In the genomic region with DNA sequence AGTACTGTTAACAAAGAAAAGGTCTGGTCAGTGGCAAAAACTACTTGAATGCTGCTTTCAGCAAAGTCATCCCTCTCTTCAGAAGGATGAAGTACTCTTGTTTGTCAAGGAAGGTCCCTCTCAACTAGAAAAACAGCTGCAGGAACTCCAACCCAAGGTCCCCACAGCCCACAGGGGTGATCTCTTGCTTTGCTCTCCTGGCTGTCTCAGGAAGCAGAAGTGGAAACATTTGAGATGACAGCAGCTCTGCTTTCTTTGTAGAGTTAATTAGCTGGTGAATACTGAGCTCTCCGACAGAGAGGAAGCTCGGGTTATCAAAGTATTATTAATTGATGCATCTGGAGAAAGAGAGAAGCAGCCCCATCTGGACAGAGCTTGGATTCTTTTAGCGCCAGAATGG, we compare ENCODE assay signal across 14 cellular contexts. TPM values are rescaled to one million over a fixed set of nuclear protein-coding genes. Genes with fewer than 3 reads are reported as not detected.
DNase-seq lines count a peak whose midpoint lies in the region; ATAC-seq and TF ChIP-seq lines count a peak whose summit lies in the region.
"Had no signal": no experiment of that assay in that cellular context is flagged by ENCODE, and none has a peak within 500 bp of the region (broad histone marks: within the 10 kb centered on the region; RNA-seq: fewer than 3 reads in every experiment).

No MANE protein-coding gene starts in this region.

- H3K36me3 ChIP-seq in SK-N-SH (replicated peaks in 1 of 2; ENCODE audit: control insufficient read depth in 1 of 2, insufficient read depth in 2 of 2, low read length in 1 of 2) (no peaks in the 10 kb centered on the region), OCI-LY1 (ENCODE audit: insufficient read depth, low read length) (no peaks in the 10 kb centered on the region)
- H3K36me3 ChIP-seq: Peyer's patch had no signal

- no peak for TF ChIP-seq EP300 in SK-N-SH (IDR thresholded peaks at IDR 0.05; ENCODE audit: borderline replicate concordance in 1 of 2, low read depth in 1 of 2, low read length in 1 of 2)

- CTCF ChIA-PET in SK-N-SH (lab: Yijun Ruan, JAX): interaction anchor here (1.3 to 1.5 kb wide), 2 partner anchors 35 to 40 kb away, joined by 3 to 6 read pairs; no protein-coding TSS in a partner anchor

- in situ Hi-C loops in KBM-7 (cut with MboI; ENCODE audit: low pct_unique_long_range_greater_than_20kb, low sequenced_read_pairs): no loop called here

- ATAC-seq in SK-N-SH treated with all-trans-retinoic acid at 6 μM for 48 hours (no peak), HG03045 (IDR thresholded peaks at IDR 0.05; ENCODE audit: unreplicated experiment) (no peak), HG03565 (IDR thresholded peaks at IDR 0.05; ENCODE audit: unreplicated experiment) (no peak)

- no peak overlapping the region for H3K9ac ChIP-seq in SK-N-SH
- H3K9ac ChIP-seq in OCI-LY1 (ENCODE audit: low read length): no peak overlapping the region

- no peak for TF ChIP-seq CTCF in SK-N-SH (IDR thresholded peaks at IDR 0.05)
- TF ChIP-seq CTCF in OCI-LY1 (IDR thresholded peaks at IDR 0.05; ENCODE audit: low read length): no peak

- H3K27ac ChIP-seq in SK-N-SH (ENCODE audit: low read depth in 2 of 2, low read length in 1 of 2): peak overlapping the region in 1 of 2 experiments; percentile 29; a peak in 2 of 4 replicates
- H3K27ac ChIP-seq in OCI-LY1 (ENCODE audit: low read depth, low read length, poor library complexity, severe bottlenecking): peak overlapping the region; percentile 40
- H3K27ac ChIP-seq: Peyer's patch had no signal

- 38% methylated on average over 3 of the region's 3 CpGs for WGBS in SK-N-SH (ENCODE audit: low lambda C conversion rate)

- H3K79me2 ChIP-seq in SK-N-SH (ENCODE audit: insufficient read depth) (no peaks in the 10 kb centered on the region), OCI-LY1 (ENCODE audit: insufficient read depth, low read length) (no peaks in the 10 kb centered on the region)

- H4K20me1 ChIP-seq in SK-N-SH (ENCODE audit: insufficient read depth) (no peaks in the 10 kb centered on the region), OCI-LY1 (ENCODE audit: insufficient read depth, low read length) (no peaks in the 10 kb centered on the region)

- H3K9me2 ChIP-seq in SK-N-SH (no peaks in the 10 kb centered on the region), OCI-LY1 (ENCODE audit: low read depth, low read length) (no peaks in the 10 kb centered on the region)

- TF ChIP-seq RAD21 in SK-N-SH (IDR thresholded peaks at IDR 0.05; ENCODE audit: low read length): no peak

- peaks cover 0 to 4% of the 10 kb centered on the region in 2 experiments; a peak in 1 of 4 replicates for H3K4me1 ChIP-seq in SK-N-SH (ENCODE audit: control insufficient read depth in 1 of 2, insufficient read depth in 2 of 2, low read depth in 1 of 2, low read length in 1 of 2)
- peaks cover 21% of the 10 kb centered on the region for H3K4me1 ChIP-seq in OCI-LY1 (ENCODE audit: insufficient read depth, low read length, severe bottlenecking)
- H3K4me1 ChIP-seq: Peyer's patch had no signal

- H3K9me3 ChIP-seq in SK-N-SH (no peaks in the 10 kb centered on the region), OCI-LY1 (ENCODE audit: low read length) (no peaks in the 10 kb centered on the region)
- H3K9me3 ChIP-seq: Peyer's patch had no signal

- POLR2A ChIA-PET in SK-N-SH (lab: Yijun Ruan, JAX): no interaction called here

- DNase-seq in SK-N-SH (peak; percentile 25), KBM-7 (peak; percentile 52), retina (peak; percentile 39), SIG-M5 (lab: John Stamatoyannopoulos, UW) (no peak)
- DNase-seq: Calu3, HFFc6, NCI-H2029, NCI-H526, Peyer's patch, Right ventricle myocardium superior had no signal

- H3K4me3 ChIP-seq in SK-N-SH (ENCODE audit: low read depth in 2 of 2, low read length in 1 of 2) (no peak overlapping the region), OCI-LY1 (ENCODE audit: low read depth, low read length, poor library complexity, severe bottlenecking) (no peak overlapping the region)
- H3K4me3 ChIP-seq: Peyer's patch had no signal

- no peaks in the 10 kb centered on the region for H3F3A ChIP-seq in SK-N-SH (replicated peaks; ENCODE audit: insufficient read depth)
- H3F3A ChIP-seq in OCI-LY1 (ENCODE audit: insufficient read depth, low read length): no peaks in the 10 kb centered on the region

- H3K4me2 ChIP-seq in SK-N-SH (no peak overlapping the region), OCI-LY1 (ENCODE audit: low read length) (peak overlapping the region; percentile 8)

- H3K27me3 ChIP-seq in SK-N-SH (ENCODE audit: insufficient read depth) (no peaks in the 10 kb centered on the region), OCI-LY1 (ENCODE audit: insufficient read depth, low read length) (no peaks in the 10 kb centered on the region)
- H3K27me3 ChIP-seq: Peyer's patch had no signal

- H2AFZ ChIP-seq in SK-N-SH (ENCODE audit: low read depth) (no peak overlapping the region), OCI-LY1 (ENCODE audit: low read length) (no peak overlapping the region)

TF ChIP-seq in SK-N-SH, 30 proteins besides CTCF, POLR2A, EP300 and RAD21 (continues in another document):
- no peak for TF ChIP-seq JUND (IDR thresholded peaks at IDR 0.05)
- TF ChIP-seq NRF1 (IDR thresholded peaks at IDR 0.05; ENCODE audit: low read depth, low read length): no peak
- no peak for TF ChIP-seq YY1 (IDR thresholded peaks at IDR 0.05; ENCODE audit: low read depth)
- TF ChIP-seq, protein P1, sequence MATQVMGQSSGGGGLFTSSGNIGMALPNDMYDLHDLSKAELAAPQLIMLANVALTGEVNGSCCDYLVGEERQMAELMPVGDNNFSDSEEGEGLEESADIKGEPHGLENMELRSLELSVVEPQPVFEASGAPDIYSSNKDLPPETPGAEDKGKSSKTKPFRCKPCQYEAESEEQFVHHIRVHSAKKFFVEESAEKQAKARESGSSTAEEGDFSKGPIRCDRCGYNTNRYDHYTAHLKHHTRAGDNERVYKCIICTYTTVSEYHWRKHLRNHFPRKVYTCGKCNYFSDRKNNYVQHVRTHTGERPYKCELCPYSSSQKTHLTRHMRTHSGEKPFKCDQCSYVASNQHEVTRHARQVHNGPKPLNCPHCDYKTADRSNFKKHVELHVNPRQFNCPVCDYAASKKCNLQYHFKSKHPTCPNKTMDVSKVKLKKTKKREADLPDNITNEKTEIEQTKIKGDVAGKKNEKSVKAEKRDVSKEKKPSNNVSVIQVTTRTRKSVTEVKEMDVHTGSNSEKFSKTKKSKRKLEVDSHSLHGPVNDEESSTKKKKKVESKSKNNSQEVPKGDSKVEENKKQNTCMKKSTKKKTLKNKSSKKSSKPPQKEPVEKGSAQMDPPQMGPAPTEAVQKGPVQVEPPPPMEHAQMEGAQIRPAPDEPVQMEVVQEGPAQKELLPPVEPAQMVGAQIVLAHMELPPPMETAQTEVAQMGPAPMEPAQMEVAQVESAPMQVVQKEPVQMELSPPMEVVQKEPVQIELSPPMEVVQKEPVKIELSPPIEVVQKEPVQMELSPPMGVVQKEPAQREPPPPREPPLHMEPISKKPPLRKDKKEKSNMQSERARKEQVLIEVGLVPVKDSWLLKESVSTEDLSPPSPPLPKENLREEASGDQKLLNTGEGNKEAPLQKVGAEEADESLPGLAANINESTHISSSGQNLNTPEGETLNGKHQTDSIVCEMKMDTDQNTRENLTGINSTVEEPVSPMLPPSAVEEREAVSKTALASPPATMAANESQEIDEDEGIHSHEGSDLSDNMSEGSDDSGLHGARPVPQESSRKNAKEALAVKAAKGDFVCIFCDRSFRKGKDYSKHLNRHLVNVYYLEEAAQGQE (IDR thresholded peaks at IDR 0.05; ENCODE audit: low read depth, low read length): no peak
- TF ChIP-seq NFIC (IDR thresholded peaks at IDR 0.05; ENCODE audit: borderline replicate concordance): no peak

TF ChIP-seq in SK-N-SH treated with all-trans-retinoic acid at 6 μM for 48 hours, 23 proteins besides CTCF, POLR2A, EP300 and RAD21 (continues in another document):
- no peak for TF ChIP-seq OSR1 (CRISPR knock-in tag; IDR thresholded peaks at IDR 0.05)
- no peak for TF ChIP-seq TCF4 (CRISPR knock-in tag; IDR thresholded peaks at IDR 0.05; ENCODE audit: borderline replicate concordance)
- TF ChIP-seq ESRRG (CRISPR knock-in tag; IDR thresholded peaks at IDR 0.05): no peak
- TF ChIP-seq TOX (CRISPR knock-in tag; IDR thresholded peaks at IDR 0.05; ENCODE audit: borderline replicate concordance): no peak
- no peak for TF ChIP-seq RARB (CRISPR knock-in tag; IDR thresholded peaks at IDR 0.05)
- TF ChIP-seq GLIS3 (CRISPR knock-in tag; IDR thresholded peaks at IDR 0.05): no peak
- TF ChIP-seq, protein P2, sequence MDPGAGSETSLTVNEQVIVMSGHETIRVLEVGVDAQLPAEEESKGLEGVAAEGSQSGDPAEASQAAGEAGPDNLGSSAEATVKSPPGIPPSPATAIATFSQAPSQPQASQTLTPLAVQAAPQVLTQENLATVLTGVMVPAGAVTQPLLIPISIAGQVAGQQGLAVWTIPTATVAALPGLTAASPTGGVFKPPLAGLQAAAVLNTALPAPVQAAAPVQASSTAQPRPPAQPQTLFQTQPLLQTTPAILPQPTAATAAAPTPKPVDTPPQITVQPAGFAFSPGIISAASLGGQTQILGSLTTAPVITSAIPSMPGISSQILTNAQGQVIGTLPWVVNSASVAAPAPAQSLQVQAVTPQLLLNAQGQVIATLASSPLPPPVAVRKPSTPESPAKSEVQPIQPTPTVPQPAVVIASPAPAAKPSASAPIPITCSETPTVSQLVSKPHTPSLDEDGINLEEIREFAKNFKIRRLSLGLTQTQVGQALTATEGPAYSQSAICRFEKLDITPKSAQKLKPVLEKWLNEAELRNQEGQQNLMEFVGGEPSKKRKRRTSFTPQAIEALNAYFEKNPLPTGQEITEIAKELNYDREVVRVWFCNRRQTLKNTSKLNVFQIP (CRISPR knock-in tag; IDR thresholded peaks at IDR 0.05; ENCODE audit: borderline replicate concordance, low read depth): no peak
- TF ChIP-seq PPARA (CRISPR knock-in tag; IDR thresholded peaks at IDR 0.05; ENCODE audit: borderline replicate concordance): no peak
- TF ChIP-seq, protein P3, sequence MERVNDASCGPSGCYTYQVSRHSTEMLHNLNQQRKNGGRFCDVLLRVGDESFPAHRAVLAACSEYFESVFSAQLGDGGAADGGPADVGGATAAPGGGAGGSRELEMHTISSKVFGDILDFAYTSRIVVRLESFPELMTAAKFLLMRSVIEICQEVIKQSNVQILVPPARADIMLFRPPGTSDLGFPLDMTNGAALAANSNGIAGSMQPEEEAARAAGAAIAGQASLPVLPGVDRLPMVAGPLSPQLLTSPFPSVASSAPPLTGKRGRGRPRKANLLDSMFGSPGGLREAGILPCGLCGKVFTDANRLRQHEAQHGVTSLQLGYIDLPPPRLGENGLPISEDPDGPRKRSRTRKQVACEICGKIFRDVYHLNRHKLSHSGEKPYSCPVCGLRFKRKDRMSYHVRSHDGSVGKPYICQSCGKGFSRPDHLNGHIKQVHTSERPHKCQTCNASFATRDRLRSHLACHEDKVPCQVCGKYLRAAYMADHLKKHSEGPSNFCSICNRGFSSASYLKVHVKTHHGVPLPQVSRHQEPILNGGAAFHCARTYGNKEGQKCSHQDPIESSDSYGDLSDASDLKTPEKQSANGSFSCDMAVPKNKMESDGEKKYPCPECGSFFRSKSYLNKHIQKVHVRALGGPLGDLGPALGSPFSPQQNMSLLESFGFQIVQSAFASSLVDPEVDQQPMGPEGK (CRISPR knock-in tag; IDR thresholded peaks at IDR 0.05; ENCODE audit: borderline replicate concordance): no peak

RNA-seq across cellular contexts. Expression of a gene that starts 25.4 kb away (rescaled TPM):
- 1.5 TPM in 2 replicates for polyA plus RNA-seq in SK-N-SH (2012; rRNA removed)
- polyA plus RNA-seq in SK-N-SH (2012; cell fraction: cytosol; rRNA removed): 0.62 and 0.70 TPM in 2 replicates
- 11.9 and 16.8 TPM in 2 replicates for polyA plus RNA-seq in SK-N-SH (2012; cell fraction: nucleus; rRNA removed)
